In the genomic region with DNA sequence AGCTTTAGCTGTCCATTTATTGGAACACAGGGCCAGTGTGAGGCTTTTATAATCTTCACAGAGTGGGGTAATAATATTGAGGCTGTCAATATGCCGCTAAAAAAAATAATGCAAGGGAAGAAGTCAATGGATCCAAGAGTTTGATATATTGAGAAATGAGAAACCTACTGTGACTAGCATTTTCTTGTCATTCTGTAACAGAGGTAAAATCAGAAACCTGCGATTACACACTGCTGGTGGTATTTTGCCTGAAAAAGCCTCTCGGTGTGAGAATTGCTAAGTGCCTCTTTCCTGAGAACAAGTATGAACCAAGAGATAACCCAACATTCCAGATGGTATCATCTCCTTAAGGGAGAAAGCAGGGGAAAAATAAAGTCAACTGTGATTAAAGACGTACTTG, we compare ENCODE assay signal across 17 cellular contexts. TPM values are rescaled to one million over a fixed set of nuclear protein-coding genes. Genes with fewer than 3 reads are reported as not detected.
DNase-seq lines count a peak whose midpoint lies in the region; ATAC-seq and TF ChIP-seq lines count a peak whose summit lies in the region.
"Had no signal": no experiment of that assay in that cellular context is flagged by ENCODE, and none has a peak within 500 bp of the region (broad histone marks: within the 10 kb centered on the region; RNA-seq: fewer than 3 reads in every experiment).

No MANE protein-coding gene starts in this region.

- peak; percentile 59 for DNase-seq in NCI-H2227 treated with DMSO at 0.1 percent for 48 hours (lab: John Stamatoyannopoulos, UW)
- DNase-seq in endodermal cell = no peak
- DNase-seq in neural progenitor cell (ENCODE audit: low spot score) = no peak
- no peak for DNase-seq in activated CD4-positive, alpha-beta T cell treated with anti-CD3 and anti-CD28 coated beads, Interleukin-2, amount 50 U/mL, for 48 hours
- DNase-seq in prostate gland (ENCODE audit: low spot score) = no peak
- DNase-seq in NCI-H1105 treated with DMSO at 0.1 percent for 48 hours (lab: John Stamatoyannopoulos, UW) = no peak
- no peak for DNase-seq in right lobe of liver
- DNase-seq: CD4-positive, alpha-beta T cell; Karpas-422; MM.1S; NCI-H1105; NCI-H1694 treated with DMSO at 0.1 percent for 48 hours; NCI-H446 treated with DMSO at 0.1 percent for 48 hours; NCI-H82; PC-3 had no signal

- intact Hi-C loops in prostate gland (cut with DNase I) (no loop called here), right lobe of liver (cut with DNase I) (no loop called here)

- H3K27ac ChIP-seq in endodermal cell (ENCODE audit: low read depth, low read length) (peak overlapping the region; percentile 67), neural progenitor cell (no peak overlapping the region), prostate gland (no peak overlapping the region), right lobe of liver (no peak overlapping the region)
- H3K27ac ChIP-seq: SJSA1 had no signal

- H3K4me1 Mint-ChIP-seq in endodermal cell = peaks cover 15% of the 10 kb centered on the region
- peaks cover 32% of the 10 kb centered on the region for H3K4me1 Mint-ChIP-seq in neural progenitor cell

- H3K36me3 Mint-ChIP-seq in endodermal cell (ENCODE audit: low read depth) (no peaks in the 10 kb centered on the region), neural progenitor cell (no peaks in the 10 kb centered on the region)

- no peak for ATAC-seq in right lobe of liver
- ATAC-seq: PC-3 had no signal

- no peaks in the 10 kb centered on the region for H3K4me1 ChIP-seq in endodermal cell (ENCODE audit: control insufficient read depth, insufficient read depth, low read length)
- peaks cover 18% of the 10 kb centered on the region for H3K4me1 ChIP-seq in neural progenitor cell
- H3K4me1 ChIP-seq in prostate gland (replicated peaks) = no peaks in the 10 kb centered on the region
- peaks cover 0 to 7% (median 0%) of the 10 kb centered on the region in 4 donors for H3K4me1 ChIP-seq in right lobe of liver
- H3K4me1 ChIP-seq: SJSA1 had no signal

- H3K27ac Mint-ChIP-seq in endodermal cell = no peak overlapping the region
- H3K27ac Mint-ChIP-seq in neural progenitor cell = peak overlapping the region; percentile 91
- H3K27ac Mint-ChIP-seq: CD4-positive, alpha-beta T cell had no signal

- H3K27me3 ChIP-seq in endodermal cell (ENCODE audit: control insufficient read depth, insufficient read depth, low read length, poor library complexity, severe bottlenecking) (peaks cover 8% of the 10 kb centered on the region), neural progenitor cell (peaks cover 8% of the 10 kb centered on the region), prostate gland (replicated peaks; ENCODE audit: insufficient read depth) (no peaks in the 10 kb centered on the region), right lobe of liver (no peaks in the 10 kb centered on the region)
- H3K27me3 ChIP-seq: SJSA1 had no signal

- TF ChIP-seq CTCF in endodermal cell (conservative IDR thresholded peaks at IDR 0.05) (no peak), neural progenitor cell (IDR thresholded peaks at IDR 0.05) (no peak), prostate gland (IDR thresholded peaks at IDR 0.05) (no peak), right lobe of liver (IDR thresholded peaks at IDR 0.05) (no peak)

- H3K27me3 Mint-ChIP-seq in endodermal cell (ENCODE audit: insufficient read depth) (peaks cover 9% of the 10 kb centered on the region), neural progenitor cell (ENCODE audit: insufficient read depth, low read depth) (no peaks in the 10 kb centered on the region)

- H3K36me3 ChIP-seq in endodermal cell (ENCODE audit: control insufficient read depth, insufficient read depth, low read length) (no peaks in the 10 kb centered on the region), neural progenitor cell (no peaks in the 10 kb centered on the region), prostate gland (no peaks in the 10 kb centered on the region), right lobe of liver (no peaks in the 10 kb centered on the region)
- H3K36me3 ChIP-seq: HAP-1, SJSA1 had no signal

- H2AFZ ChIP-seq in neural progenitor cell (replicated peaks) = no peak overlapping the region

- no peaks in the 10 kb centered on the region for H4K20me1 ChIP-seq in neural progenitor cell (ENCODE audit: low read depth)

- H3K4me3 Mint-ChIP-seq in endodermal cell (no peak overlapping the region), neural progenitor cell (no peak overlapping the region)
- H3K4me3 Mint-ChIP-seq: CD4-positive, alpha-beta T cell had no signal

- TF ChIP-seq POLR2A in prostate gland (IDR thresholded peaks at IDR 0.05) (no peak), right lobe of liver (IDR thresholded peaks at IDR 0.05) (no peak)

- H3K9me3 Mint-ChIP-seq in endodermal cell (peaks cover 6% of the 10 kb centered on the region), neural progenitor cell (peaks cover 9% of the 10 kb centered on the region)

- peaks cover 19% of the 10 kb centered on the region for H3F3A ChIP-seq in neural progenitor cell (ENCODE audit: low read depth)

- no peak overlapping the region for H3K4me2 ChIP-seq in neural progenitor cell

- H3K4me3 ChIP-seq in endodermal cell (ENCODE audit: low read length) (no peak overlapping the region), neural progenitor cell (no peak overlapping the region), prostate gland (no peak overlapping the region), right lobe of liver (no peak overlapping the region)
- H3K4me3 ChIP-seq: HAP-1, SJSA1 had no signal

- WGBS in endodermal cell (ENCODE audit: insufficient coverage in 1 of 2, insufficient read length in 1 of 2), 2 experiments = 61 to 84% methylated on average over 2 to 3 of the region's 4 CpGs
- 84% methylated on average over 4 of the region's 4 CpGs for WGBS in prostate gland
- 60% methylated on average over 4 of the region's 4 CpGs for WGBS in right lobe of liver (ENCODE audit: insufficient coverage, low coverage, low lambda C conversion rate, missing lambda C conversion rate)

- H3K9ac ChIP-seq in endodermal cell (ENCODE audit: extremely low read depth, low read length, poor library complexity, severe bottlenecking) (no peak overlapping the region), neural progenitor cell (no peak overlapping the region)

- H3K9me3 ChIP-seq in endodermal cell (ENCODE audit: control insufficient read depth, low read length) (peaks cover 14% of the 10 kb centered on the region), neural progenitor cell (ENCODE audit: low read depth) (no peaks in the 10 kb centered on the region), prostate gland (no peaks in the 10 kb centered on the region), right lobe of liver (no peaks in the 10 kb centered on the region)
- H3K9me3 ChIP-seq: HAP-1, SJSA1 had no signal

- H3K79me2 ChIP-seq in neural progenitor cell (ENCODE audit: low read depth) = no peaks in the 10 kb centered on the region

RNA-seq across cellular contexts. Expression of a gene that starts 2.6 kb away (rescaled TPM):
- total RNA-seq in endodermal cell (under 1 TPM; 0.53 to 0.57 TPM), neural progenitor cell (ENCODE audit: low replicate concordance) (0.19 and 0.28 TPM in 2 replicates), prostate gland (10 to 100 TPM in 1 of 2 donors, 1 to 10 TPM in 1; 3.3 to 10.3 TPM), right lobe of liver (under 1 TPM in 4 of 6 experiments, not detected in 2; 0.06 to 0.84 (median 0.27) TPM)
- polyA plus RNA-seq in endodermal cell (2013, experiment 1 of 2) = 0.14 TPM
- 0.25 TPM for polyA plus RNA-seq in endodermal cell (2013, experiment 2 of 2)
- total RNA-seq: SJSA1 had no signal
